In the genomic region with DNA sequence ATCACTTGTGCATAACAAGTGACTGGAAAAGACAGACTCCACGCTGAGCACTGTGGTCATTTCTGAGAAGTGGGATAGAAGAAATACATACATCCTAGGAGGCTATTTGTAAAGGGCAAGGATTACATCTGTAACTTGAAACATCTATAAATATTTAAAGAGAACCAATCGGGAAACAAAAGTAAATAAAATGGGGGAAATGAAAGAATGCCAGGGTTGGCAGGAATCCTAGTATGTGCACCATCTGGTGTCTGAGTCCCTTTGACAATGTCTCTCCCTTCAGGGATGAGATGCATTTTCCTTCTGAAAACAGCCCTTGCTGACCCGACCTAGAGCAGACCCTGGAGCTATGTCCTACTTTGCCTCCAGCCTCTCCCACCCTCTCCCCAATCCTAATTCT, we compare ENCODE assay signal across 19 cellular contexts. TPM values are rescaled to one million over a fixed set of nuclear protein-coding genes. Genes with fewer than 3 reads are reported as not detected.
A peak's percentile ranks its signal among the peaks of the same experiment; 100 is the strongest.
DNase-seq lines count a peak whose midpoint lies in the region; ATAC-seq and TF ChIP-seq lines count a peak whose summit lies in the region.
"Had no signal": no experiment of that assay in that cellular context is flagged by ENCODE, and none has a peak within 500 bp of the region (broad histone marks: within the 10 kb centered on the region; RNA-seq: fewer than 3 reads in every experiment).

No MANE protein-coding gene starts in this region.

- H3K9me3 Mint-ChIP-seq in immature natural killer cell: peaks cover 0 to 2% (median 0%) of the 10 kb centered on the region in 6 donors

- H3K4me1 ChIP-seq in colonic mucosa: no peaks in the 10 kb centered on the region
- H3K4me1 ChIP-seq: ascending aorta, esophagus muscularis mucosa had no signal

- no peaks in the 10 kb centered on the region for H3K27me3 ChIP-seq in colonic mucosa
- H3K27me3 ChIP-seq: ascending aorta, esophagus muscularis mucosa, hepatocyte had no signal

- no peak for ATAC-seq in GM21423 (IDR thresholded peaks at IDR 0.05; ENCODE audit: unreplicated experiment)

- intact Hi-C loops in colonic mucosa (cut with DNase I): no loop called here

- DNase-seq in LNCaP clone FGC (ENCODE audit: low read depth) (peak; percentile 96), NCI-H446 (lab: John Stamatoyannopoulos, UW) (peak; percentile 33 to 69), colonic mucosa (peak; percentile 17), COR-L47 (lab: John Stamatoyannopoulos, UW) (no peak), H4 (ENCODE audit: low spot score) (no peak), immature natural killer cell (no peak)
- DNase-seq: activated B cell treated with CpG ODN at 0.5 μM for 24 hours; DMS79 treated with DMSO at 0.1 percent for 48 hours; NCI-H187 treated with DMSO at 0.1 percent for 48 hours; occipital lobe; stimulated activated CD4-positive, alpha-beta T cell treated with anti-CD3 and anti-CD28 coated beads, Interleukin-4, amount 100 ng/mL, for 1 hour; stimulated activated CD8-positive, alpha-beta memory T cell treated with anti-CD3 and anti-CD28 coated beads, Interleukin-4, amount 100 ng/mL, for 48 hours had no signal

- no peaks in the 10 kb centered on the region for H3K9me3 ChIP-seq in colonic mucosa
- H3K9me3 ChIP-seq: ascending aorta, esophagus muscularis mucosa, thoracic aorta had no signal

- no peak overlapping the region for H3K27ac Mint-ChIP-seq in immature natural killer cell
- H3K27ac Mint-ChIP-seq: activated B cell treated with CpG ODN at 0.5 μM for 24 hours had no signal

- no peak for TF ChIP-seq CTCF in C4-2B (conservative IDR thresholded peaks at IDR 0.05)
- peak; percentile 29 for TF ChIP-seq CTCF in LNCaP clone FGC (IDR thresholded peaks at IDR 0.05; ENCODE audit: control insufficient read depth, extremely low read depth, insufficient read depth)
- no peak for TF ChIP-seq CTCF in colonic mucosa (IDR thresholded peaks at IDR 0.05)

- H3K4me1 Mint-ChIP-seq in immature natural killer cell: no peaks in the 10 kb centered on the region
- H3K4me1 Mint-ChIP-seq: activated B cell treated with CpG ODN at 0.5 μM for 24 hours had no signal

- H3K36me3 Mint-ChIP-seq in immature natural killer cell: no peaks in the 10 kb centered on the region

- peaks cover 2 to 9% (median 2%) of the 10 kb centered on the region in 3 donors for H3K27me3 Mint-ChIP-seq in immature natural killer cell (ENCODE audit: low read depth in 3 of 3)

- no peak overlapping the region for H3K9ac ChIP-seq in colonic mucosa (ENCODE audit: low read depth in 2 of 2, low read length in 2 of 2)

- no peak overlapping the region for H3K4me3 Mint-ChIP-seq in immature natural killer cell
- H3K4me3 Mint-ChIP-seq: activated B cell treated with CpG ODN at 0.5 μM for 24 hours had no signal

- H3K36me3 ChIP-seq in colonic mucosa: no peaks in the 10 kb centered on the region
- H3K36me3 ChIP-seq: ascending aorta, esophagus muscularis mucosa, thoracic aorta had no signal

- H3K27ac ChIP-seq in C4-2B (peak overlapping the region; percentile 71), colonic mucosa (no peak overlapping the region)
- H3K27ac ChIP-seq: ascending aorta, esophagus muscularis mucosa, hepatocyte, thoracic aorta had no signal

- H3K4me3 ChIP-seq in LNCaP clone FGC (ENCODE audit: low read depth, low read length) (0 out of 2 replicates have a peak overlapping the region, but pooled peaks have one; percentile 9), colonic mucosa (no peak overlapping the region)
- H3K4me3 ChIP-seq: ascending aorta, esophagus muscularis mucosa, hepatocyte, thoracic aorta had no signal

RNA-seq across cellular contexts. Expression of a gene that starts 53.2 kb away (rescaled TPM):
- total RNA-seq in colonic mucosa: 1 to 10 TPM; 1.4 to 1.5 TPM
- 1.2 and 1.6 TPM in 2 replicates for total RNA-seq in H4 (2014; rRNA removed; shearing (Covaris generic))
- not detected for polyA plus RNA-seq in immature natural killer cell
- total RNA-seq: activated B cell treated with CpG ODN at 0.5 μM for 24 hours, dermis microvascular lymphatic vessel endothelial cell had no signal

Comparison
In these comparisons a context has a peak if more than half of its experiments do, and no peak if none do; other contexts are left out.
1. DNase-seq: peak in LNCaP clone FGC (single experiment), NCI-H446 (2 of 2) and colonic mucosa (single experiment); none in COR-L47 (single experiment), H4 (single experiment) and immature natural killer cell (0 of 3).